8 cellular contexts compared by ENCODE assay signal in genomic region chr22:22884010-22884887, GRCh38.
DNase-seq lines count a peak whose midpoint lies in the region; ATAC-seq lines count a peak whose summit lies in the region.

No MANE protein-coding gene starts in this region.

- peak; percentile 34 for ATAC-seq in GM18867 (IDR thresholded peaks at IDR 0.05; ENCODE audit: unreplicated experiment)
- ATAC-seq in HG02938 (IDR thresholded peaks at IDR 0.05; ENCODE audit: unreplicated experiment) = no peak

- DNase-seq in AG08395 (ENCODE audit: low spot score) (peak; percentile 70), NAMALWA (ENCODE audit: low spot score) (peak; percentile 89), T-helper 1 cell (peak; percentile 29 to 71 (median 65)), anterior cingulate cortex (lab: John Stamatoyannopoulos, UW) (peak in 32 of 58 donors; percentile 1 to 49 (median 14)), hepatic stellate cell (ENCODE audit: low spot score) (peak; percentile 71)
- peak; percentile 43 to 77 (median 59) for DNase-seq in stimulated activated CD4-positive, alpha-beta T cell treated with anti-CD3 and anti-CD28 coated beads, Interleukin-12 subunit alpha, Interleukin-12 subunit beta, amount 100 ng/mL, for 48 hours (ENCODE audit: low read depth in 2 of 3, low spot score in 1 of 3)

Comparison
In these comparisons a context has a peak if more than half of its experiments do, and no peak if none do; other contexts are left out.
1. DNase-seq: peak in every context shown above with its lines; median percentile 89 in NAMALWA; 71 in hepatic stellate cell; 70 in AG08395; 65 in T-helper 1 cell; 59 in stimulated activated CD4-positive, alpha-beta T cell treated with anti-CD3 and anti-CD28 coated beads, Interleukin-12 subunit alpha, Interleukin-12 subunit beta, amount 100 ng/mL, for 48 hours; 14 in anterior cingulate cortex.